2 cellular contexts compared by ENCODE assay signal in genomic region chrX:154381271-154381670, GRCh38.
TF ChIP-seq lines count a peak whose summit lies in the region.

No MANE protein-coding gene starts in this region.

TF ChIP-seq in IMR-90, 13 proteins besides CTCF, POLR2A, EP300 and RAD21:
- TF ChIP-seq CHD1 (IDR thresholded peaks at IDR 0.05; ENCODE audit: low read depth, low read length) = no peak
- no peak for TF ChIP-seq MAZ (IDR thresholded peaks at IDR 0.05; ENCODE audit: borderline replicate concordance, low read depth, low read length)
- TF ChIP-seq RCOR1 (IDR thresholded peaks at IDR 0.05; ENCODE audit: insufficient replicate concordance, low read length) = no peak
- TF ChIP-seq RFX5 (IDR thresholded peaks at IDR 0.05; ENCODE audit: low read depth, low read length) = no peak
- no peak for TF ChIP-seq ELK1 (IDR thresholded peaks at IDR 0.05; ENCODE audit: borderline replicate concordance, low read depth, low read length)
- no peak for TF ChIP-seq MAFK (IDR thresholded peaks at IDR 0.05; ENCODE audit: low read depth, low read length)
- TF ChIP-seq MXI1 (IDR thresholded peaks at IDR 0.05; ENCODE audit: borderline replicate concordance, low read depth, low read length) = no peak
- no peak for TF ChIP-seq SMC3 (IDR thresholded peaks at IDR 0.05; ENCODE audit: low read depth, low read length)
- TF ChIP-seq FOS (IDR thresholded peaks at IDR 0.05; ENCODE audit: low read depth, low read length) = no peak
- no peak for TF ChIP-seq USF2 (IDR thresholded peaks at IDR 0.05; ENCODE audit: low read depth, low read length)
- no peak for TF ChIP-seq CEBPB (IDR thresholded peaks at IDR 0.05; ENCODE audit: low read depth, low read length)
- TF ChIP-seq NFE2L2 (IDR thresholded peaks at IDR 0.05; ENCODE audit: low read depth, low read length) = no peak
- TF ChIP-seq BHLHE40 (IDR thresholded peaks at IDR 0.05; ENCODE audit: low read depth, low read length) = no peak

TF ChIP-seq in HEK293T, 16 proteins besides CTCF, POLR2A, EP300 and RAD21:
- no peak for TF ChIP-seq PKNOX1 (IDR thresholded peaks at IDR 0.05)
- TF ChIP-seq CTBP1 (IDR thresholded peaks at IDR 0.05; ENCODE audit: borderline replicate concordance) = no peak
- no peak for TF ChIP-seq NFRKB (IDR thresholded peaks at IDR 0.05)
- TF ChIP-seq L3MBTL2 (conservative IDR thresholded peaks at IDR 0.05) = no peak
- no peak for TF ChIP-seq FOXK2 (IDR thresholded peaks at IDR 0.05)
